ENCODE assay signal across 16 cellular contexts in genomic region chr10:73983096-73984047, GRCh38. TPM values are rescaled to one million over a fixed set of nuclear protein-coding genes. Genes with fewer than 3 reads are reported as not detected.
DNase-seq lines count a peak whose midpoint lies in the region; ATAC-seq and TF ChIP-seq lines count a peak whose summit lies in the region.
"Had no signal": no experiment of that assay in that cellular context is flagged by ENCODE, and none has a peak within 500 bp of the region (broad histone marks: within the 10 kb centered on the region; RNA-seq: fewer than 3 reads in every experiment).

No MANE protein-coding gene starts in this region.

- H3K36me3 ChIP-seq in naive thymus-derived CD4-positive, alpha-beta T cell (ENCODE audit: control insufficient read depth in 2 of 3, insufficient read depth in 3 of 3, low read length in 3 of 3) = no peaks in the 10 kb centered on the region
- H3K36me3 ChIP-seq in sigmoid colon = no peaks in the 10 kb centered on the region
- H3K36me3 ChIP-seq: MG63 had no signal

- no peaks in the 10 kb centered on the region for H3K36me3 Mint-ChIP-seq in CD4-positive, alpha-beta T cell (ENCODE audit: low read depth)
- no peaks in the 10 kb centered on the region for H3K36me3 Mint-ChIP-seq in activated T-helper 17 cell treated with anti-CD3 and anti-CD28 coated beads, Interleukin-2, amount 50 U/mL, for 72 hours (ENCODE audit: low read depth)
- H3K36me3 Mint-ChIP-seq in naive thymus-derived CD4-positive, alpha-beta T cell = peaks cover 0 to 3% (median 0%) of the 10 kb centered on the region in 5 donors
- H3K36me3 Mint-ChIP-seq: activated naive CD8-positive, alpha-beta T cell treated with anti-CD3 and anti-CD28 coated beads, Interleukin-2, amount 10 ng/mL, durations not matched to agents 7 days and 5 days; T-cell had no signal

- no peaks in the 10 kb centered on the region for H3K9me3 ChIP-seq in CD4-positive, alpha-beta T cell (ENCODE audit: control insufficient read depth, low read length)
- no peaks in the 10 kb centered on the region for H3K9me3 ChIP-seq in naive thymus-derived CD4-positive, alpha-beta T cell (ENCODE audit: control insufficient read depth in 2 of 3, low read length in 3 of 3)
- no peaks in the 10 kb centered on the region for H3K9me3 ChIP-seq in sigmoid colon
- H3K9me3 ChIP-seq: MG63, testis had no signal

- intact Hi-C loops in CD4-positive, alpha-beta T cell (cut with DNase I, micrococcal nuclease) = loop anchor here in 1 of 2 experiments (1.0 kb wide), 1 partner anchor 14 kb away; no protein-coding TSS in a partner anchor
- intact Hi-C loops in naive thymus-derived CD4-positive, alpha-beta T cell (cut with micrococcal nuclease) = no loop called here
- intact Hi-C loops in sigmoid colon (cut with DNase I) = no loop called here

- no peak for DNase-seq in CD4-positive, alpha-beta T cell
- DNase-seq in NOMO-1 (lab: John Stamatoyannopoulos, UW; ENCODE audit: unreplicated experiment in 2 of 2) (peak; percentile 31 to 76), sigmoid colon (no peak), AG08396 (ENCODE audit: low spot score) (no peak), KG1 (lab: John Stamatoyannopoulos, UW) (no peak)
- no peak for DNase-seq in naive thymus-derived CD4-positive, alpha-beta T cell
- DNase-seq: activated naive CD8-positive, alpha-beta T cell treated with anti-CD3 and anti-CD28 coated beads, Interleukin-2, amount 10 ng/mL, durations not matched to agents 7 days and 5 days; activated T-cell treated with anti-CD3 and anti-CD28 coated beads for 4 hours; central memory CD4-positive, alpha-beta T cell; MG63; midbrain; NK-92 treated with Interleukin-12 subunit alpha and Interleukin-12 subunit beta, amount 100 ng/mL, for 24 hours; T-cell; testis had no signal

- no peaks in the 10 kb centered on the region for H3K27me3 ChIP-seq in CD4-positive, alpha-beta T cell (ENCODE audit: control insufficient read depth, insufficient read depth, low read length)
- H3K27me3 ChIP-seq in naive thymus-derived CD4-positive, alpha-beta T cell (ENCODE audit: control insufficient read depth in 2 of 2, insufficient read depth in 2 of 2, low read length in 2 of 2) = no peaks in the 10 kb centered on the region
- H3K27me3 ChIP-seq in sigmoid colon = no peaks in the 10 kb centered on the region
- H3K27me3 ChIP-seq: MG63, testis had no signal

- H3K4me3 ChIP-seq in naive thymus-derived CD4-positive, alpha-beta T cell (ENCODE audit: low read length) = no peak overlapping the region
- no peak overlapping the region for H3K4me3 ChIP-seq in sigmoid colon
- H3K4me3 ChIP-seq: MG63, testis had no signal

- H3K27ac ChIP-seq in CD4-positive, alpha-beta T cell (ENCODE audit: low read depth, low read length) = no peak overlapping the region
- H3K27ac ChIP-seq in naive thymus-derived CD4-positive, alpha-beta T cell (ENCODE audit: low read depth, low read length) = no peak overlapping the region
- H3K27ac ChIP-seq in sigmoid colon = no peak overlapping the region
- H3K27ac ChIP-seq: testis had no signal

- peaks cover 14% of the 10 kb centered on the region for H3K4me1 Mint-ChIP-seq in CD4-positive, alpha-beta T cell (ENCODE audit: low read depth)
- peaks cover 7% of the 10 kb centered on the region for H3K4me1 Mint-ChIP-seq in activated T-helper 17 cell treated with anti-CD3 and anti-CD28 coated beads, Interleukin-2, amount 50 U/mL, for 72 hours
- peaks cover 5 to 19% (median 14%) of the 10 kb centered on the region in 7 donors for H3K4me1 Mint-ChIP-seq in naive thymus-derived CD4-positive, alpha-beta T cell

- peak overlapping the region; percentile 14 for H3K27ac Mint-ChIP-seq in CD4-positive, alpha-beta T cell
- H3K27ac Mint-ChIP-seq in activated T-helper 17 cell treated with anti-CD3 and anti-CD28 coated beads, Interleukin-2, amount 50 U/mL, for 72 hours = peak overlapping the region; percentile 35
- H3K27ac Mint-ChIP-seq in naive thymus-derived CD4-positive, alpha-beta T cell = peak overlapping the region in 2 of 9 donors; percentile 2 to 16
- H3K27ac Mint-ChIP-seq: activated naive CD8-positive, alpha-beta T cell treated with anti-CD3 and anti-CD28 coated beads, Interleukin-2, amount 10 ng/mL, durations not matched to agents 7 days and 5 days had no signal

- TF ChIP-seq CTCF in CD4-positive, alpha-beta T cell (IDR thresholded peaks at IDR 0.05) = no peak
- no peak for TF ChIP-seq CTCF in sigmoid colon (IDR thresholded peaks at IDR 0.05)

- H3K4me1 ChIP-seq in naive thymus-derived CD4-positive, alpha-beta T cell (ENCODE audit: control insufficient read depth in 2 of 2, insufficient read depth in 2 of 2, low read length in 2 of 2) = no peaks in the 10 kb centered on the region
- H3K4me1 ChIP-seq in sigmoid colon = no peaks in the 10 kb centered on the region

- H3K27me3 Mint-ChIP-seq in CD4-positive, alpha-beta T cell = no peaks in the 10 kb centered on the region
- H3K27me3 Mint-ChIP-seq in activated T-helper 17 cell treated with anti-CD3 and anti-CD28 coated beads, Interleukin-2, amount 50 U/mL, for 72 hours = no peaks in the 10 kb centered on the region
- H3K27me3 Mint-ChIP-seq in naive thymus-derived CD4-positive, alpha-beta T cell = peaks cover 0 to 46% (median 0%) of the 10 kb centered on the region in 5 donors
- H3K27me3 Mint-ChIP-seq: T-cell had no signal

- TF ChIP-seq EP300 in sigmoid colon (IDR thresholded peaks at IDR 0.05) = no peak

- TF ChIP-seq POLR2A in sigmoid colon (IDR thresholded peaks at IDR 0.05) = no peak

- CTCF ChIA-PET in CD4-positive, alpha-beta T cell (lab: Charles Lee) = interaction anchor here (0.7 kb wide), 1 partner anchor 25 kb away, joined by 3 read pairs; no protein-coding TSS in a partner anchor
- CTCF ChIA-PET in naive thymus-derived CD4-positive, alpha-beta T cell (lab: Charles Lee) = interaction anchor here (1.3 kb wide), 1 partner anchor 25 kb away, joined by 3 read pairs; no protein-coding TSS in a partner anchor

- H3K4me3 Mint-ChIP-seq in CD4-positive, alpha-beta T cell = no peak overlapping the region
- peak overlapping the region; percentile 43 for H3K4me3 Mint-ChIP-seq in activated T-helper 17 cell treated with anti-CD3 and anti-CD28 coated beads, Interleukin-2, amount 50 U/mL, for 72 hours
- H3K4me3 Mint-ChIP-seq in naive thymus-derived CD4-positive, alpha-beta T cell = no peak overlapping the region
- H3K4me3 Mint-ChIP-seq: activated naive CD8-positive, alpha-beta T cell treated with anti-CD3 and anti-CD28 coated beads, Interleukin-2, amount 10 ng/mL, durations not matched to agents 7 days and 5 days; T-cell had no signal

- H3K9me3 Mint-ChIP-seq in CD4-positive, alpha-beta T cell = no peaks in the 10 kb centered on the region
- no peaks in the 10 kb centered on the region for H3K9me3 Mint-ChIP-seq in activated T-helper 17 cell treated with anti-CD3 and anti-CD28 coated beads, Interleukin-2, amount 50 U/mL, for 72 hours
- H3K9me3 Mint-ChIP-seq in naive thymus-derived CD4-positive, alpha-beta T cell = peaks cover 0 to 2% (median 0%) of the 10 kb centered on the region in 11 donors
- H3K9me3 Mint-ChIP-seq: T-cell had no signal

- POLR2A ChIA-PET in CD4-positive, alpha-beta T cell (lab: Charles Lee) = interaction anchor here (0.7 to 1.1 kb wide), 3 partner anchors 9 to 1625 kb away, joined by 3 to 6 read pairs (median 4); partner anchors contain the start of gene VCL
- POLR2A ChIA-PET in naive thymus-derived CD4-positive, alpha-beta T cell (lab: Charles Lee) = interaction anchor here (0.7 to 0.8 kb wide), 2 partner anchors 9 to 51 kb away, joined by 3 read pairs; no protein-coding TSS in a partner anchor

- ATAC-seq in CD4-positive, alpha-beta T cell (ENCODE audit: poor library complexity) = no peak
- no peak for ATAC-seq in activated T-helper 17 cell treated with anti-CD3 and anti-CD28 coated beads, Interleukin-2, amount 50 U/mL, for 72 hours (replicated peaks)
- ATAC-seq in naive thymus-derived CD4-positive, alpha-beta T cell = peak; percentile 31
- ATAC-seq in GM21381 (IDR thresholded peaks at IDR 0.05; ENCODE audit: unreplicated experiment) = no peak

- WGBS in sigmoid colon, 2 donors = 52 to 67% methylated on average over 8 of the region's 8 CpGs

RNA-seq across cellular contexts. Expression of gene VCL, which starts 14.5 kb away (rescaled TPM):
- total RNA-seq in CD4-positive, alpha-beta T cell = 10 to 100 TPM; 18.5 to 19.7 TPM
- 10 to 100 TPM; 18.4 to 27.2 TPM for total RNA-seq in activated T-helper 17 cell treated with anti-CD3 and anti-CD28 coated beads, Interleukin-2, amount 50 U/mL, for 72 hours
- 10 to 100 TPM in 4 of 5 experiments, 1 to 10 TPM in 1; 9.0 to 67.7 (median 21.6) TPM for total RNA-seq in naive thymus-derived CD4-positive, alpha-beta T cell
- polyA plus RNA-seq in naive thymus-derived CD4-positive, alpha-beta T cell = 10 to 100 TPM; 12.5 to 16.5 TPM
- total RNA-seq in sigmoid colon = 100 to 1,000 TPM; 179 to 451 (median 305) TPM
- 10 to 100 TPM in 1 of 3 donors, 1 to 10 TPM in 2; 6.2 to 47.4 (median 6.6) TPM for polyA plus RNA-seq in sigmoid colon

Comparison
In these comparisons a context has a peak if more than half of its experiments do, and no peak if none do; other contexts are left out.
1. DNase-seq: peak in NOMO-1 (2 of 2); none in CD4-positive, alpha-beta T cell (0 of 10), naive thymus-derived CD4-positive, alpha-beta T cell (0 of 9), sigmoid colon (single experiment), AG08396 (single experiment) and KG1 (single experiment).